Comparison of ENCODE assay signal across 8 cellular contexts in genomic region chr4:139556071-139556734, GRCh38. TPM values are rescaled to one million over a fixed set of nuclear protein-coding genes. Genes with fewer than 3 reads are reported as not detected.
DNase-seq lines count a peak whose midpoint lies in the region; ATAC-seq and TF ChIP-seq lines count a peak whose summit lies in the region.

TSS of gene SETD7 (minus strand) at chr4:139556219. CDS start at chr4:139556137, 82 bp downstream.

- peaks cover 32 to 77% (median 55%) of the 10 kb centered on the region in 4 donors for H3K4me1 Mint-ChIP-seq in CD4-positive, CD25-positive, alpha-beta regulatory T cell
- peaks cover 47% of the 10 kb centered on the region for H3K4me1 Mint-ChIP-seq in activated naive CD4-positive, alpha-beta T cell treated with anti-CD3 and anti-CD28 coated beads for 36 hours (ENCODE audit: low read depth)
- H3K4me1 Mint-ChIP-seq in neural crest cell, result peaks cover 63% of the 10 kb centered on the region

- H3K36me3 ChIP-seq in CD4-positive, CD25-positive, alpha-beta regulatory T cell (ENCODE audit: control insufficient read depth, insufficient read depth, low read length), result no peaks in the 10 kb centered on the region

- TF ChIP-seq CTCF in neural crest cell (conservative IDR thresholded peaks at IDR 0.05), result no peak

- peak; percentile 51 to 75 (median 74) for DNase-seq in CD4-positive, CD25-positive, alpha-beta regulatory T cell
- DNase-seq in LHCN-M2 (ENCODE audit: low read depth), result peak; percentile 75
- DNase-seq in SK-MEL-5 (ENCODE audit: low read depth, low spot score), result peak; percentile 58
- DNase-seq in activated naive CD4-positive, alpha-beta T cell treated with anti-CD3 and anti-CD28 coated beads for 36 hours, result peak; percentile 79
- peak; percentile 58 for DNase-seq in foreskin melanocyte
- DNase-seq in neural crest cell (ENCODE audit: low read depth, low spot score), result peak; percentile 51
- peak; percentile 31 to 88 (median 70) for DNase-seq in substantia nigra (lab: John Stamatoyannopoulos, UW)

- no peaks in the 10 kb centered on the region for H3K9me3 ChIP-seq in CD4-positive, CD25-positive, alpha-beta regulatory T cell (ENCODE audit: control insufficient read depth in 2 of 2, low read length in 2 of 2)

- H3K27me3 Mint-ChIP-seq in CD4-positive, CD25-positive, alpha-beta regulatory T cell, result peaks cover 7% of the 10 kb centered on the region
- H3K27me3 Mint-ChIP-seq in activated naive CD4-positive, alpha-beta T cell treated with anti-CD3 and anti-CD28 coated beads for 36 hours (ENCODE audit: low read depth), result no peaks in the 10 kb centered on the region
- H3K27me3 Mint-ChIP-seq in neural crest cell (ENCODE audit: low read depth), result peaks cover 43% of the 10 kb centered on the region

- H3K4me1 ChIP-seq in CD4-positive, CD25-positive, alpha-beta regulatory T cell (ENCODE audit: control insufficient read depth, insufficient read depth, low read length, poor library complexity, severe bottlenecking), result peaks cover 70% of the 10 kb centered on the region

- peaks cover 0 to 1% (median 0%) of the 10 kb centered on the region in 7 donors for H3K9me3 Mint-ChIP-seq in CD4-positive, CD25-positive, alpha-beta regulatory T cell
- no peaks in the 10 kb centered on the region for H3K9me3 Mint-ChIP-seq in activated naive CD4-positive, alpha-beta T cell treated with anti-CD3 and anti-CD28 coated beads for 36 hours
- no peaks in the 10 kb centered on the region for H3K9me3 Mint-ChIP-seq in neural crest cell

- H3K4me3 ChIP-seq in CD4-positive, CD25-positive, alpha-beta regulatory T cell (ENCODE audit: low read depth, low read length), result peak within 1 kb of the TSS; percentile 91

- H3K27ac ChIP-seq in CD4-positive, CD25-positive, alpha-beta regulatory T cell (ENCODE audit: insufficient read depth, low read length, poor library complexity, severe bottlenecking), result peak within 1 kb of the TSS; percentile 93
- peak within 1 kb of the TSS; percentile 89 for H3K27ac ChIP-seq in substantia nigra (ENCODE audit: low read depth, low read length, poor library complexity, severe bottlenecking)

- ATAC-seq in CD4-positive, CD25-positive, alpha-beta regulatory T cell (ENCODE audit: low read depth in 2 of 2), result peak; percentile 6 to 9
- ATAC-seq in GM21526 (IDR thresholded peaks at IDR 0.05; ENCODE audit: low FRiP score, unreplicated experiment), result peak; percentile 34

- H3K4me3 Mint-ChIP-seq in CD4-positive, CD25-positive, alpha-beta regulatory T cell, result peak within 1 kb of the TSS; percentile 96 to 99 (median 98)
- peak within 1 kb of the TSS; percentile 98 for H3K4me3 Mint-ChIP-seq in activated naive CD4-positive, alpha-beta T cell treated with anti-CD3 and anti-CD28 coated beads for 36 hours
- H3K4me3 Mint-ChIP-seq in neural crest cell, result peak within 1 kb of the TSS; percentile 98

- in situ Hi-C loops in SK-MEL-5 (cut with HindIII; ENCODE audit: low pct_unique_long_range_greater_than_20kb, low sequenced_read_pairs), result no loop called here

- CTCF ChIA-PET in activated naive CD4-positive, alpha-beta T cell treated with anti-CD3 and anti-CD28 coated beads for 36 hours (lab: Charles Lee), result interaction anchor here (0.7 to 2.4 kb wide), 4 partner anchors 101 to 255 kb away, joined by 3 to 10 read pairs (median 3); no protein-coding TSS in a partner anchor

- peak within 1 kb of the TSS; percentile 99 to 100 (median 100) for H3K27ac Mint-ChIP-seq in CD4-positive, CD25-positive, alpha-beta regulatory T cell
- peak within 1 kb of the TSS; percentile 94 for H3K27ac Mint-ChIP-seq in activated naive CD4-positive, alpha-beta T cell treated with anti-CD3 and anti-CD28 coated beads for 36 hours
- peak within 1 kb of the TSS; percentile 99 for H3K27ac Mint-ChIP-seq in neural crest cell (ENCODE audit: unreplicated experiment)

- H3K27me3 ChIP-seq in CD4-positive, CD25-positive, alpha-beta regulatory T cell (ENCODE audit: control insufficient read depth, insufficient read depth, low read length), result no peaks in the 10 kb centered on the region

- no peaks in the 10 kb centered on the region for H3K36me3 Mint-ChIP-seq in CD4-positive, CD25-positive, alpha-beta regulatory T cell
- H3K36me3 Mint-ChIP-seq in activated naive CD4-positive, alpha-beta T cell treated with anti-CD3 and anti-CD28 coated beads for 36 hours (ENCODE audit: low read depth), result peaks cover 9% of the 10 kb centered on the region
- no peaks in the 10 kb centered on the region for H3K36me3 Mint-ChIP-seq in neural crest cell (ENCODE audit: low read depth)

- intact Hi-C loops in activated naive CD4-positive, alpha-beta T cell treated with anti-CD3 and anti-CD28 coated beads for 36 hours (cut with micrococcal nuclease), result loop anchor here (1.0 to 5.0 kb wide), 11 partner anchors 101 to 966 kb away; partner anchors contain the start of genes ELMOD2, NDUFC1 and SCOC

RNA-seq across cellular contexts. Expression of gene SETD7, which starts in this region (rescaled TPM):
- 50.8 TPM for total RNA-seq in CD4-positive, CD25-positive, alpha-beta regulatory T cell
- 10 to 100 TPM in 2 of 4 donors, 1 to 10 TPM in 2; 8.9 to 13.8 (median 10.1) TPM for polyA plus RNA-seq in CD4-positive, CD25-positive, alpha-beta regulatory T cell
- total RNA-seq in LHCN-M2 (2014; rRNA removed), result 41.2 and 45.5 TPM in 2 replicates
- 13.8 TPM for polyA plus RNA-seq in LHCN-M2 (2012)
- 21.3 and 21.5 TPM in 2 replicates for total RNA-seq in SK-MEL-5 (2014; rRNA removed; shearing (Covaris generic))
- polyA plus RNA-seq in SK-MEL-5 (2015; cell fraction: cytosol; rRNA removed), result 16.0 and 23.4 TPM in 2 replicates
- 7.9 and 10.8 TPM in 2 replicates for polyA plus RNA-seq in SK-MEL-5 (2015; cell fraction: nucleus; rRNA removed)
- 10 to 100 TPM; 12.4 to 12.5 TPM for total RNA-seq in activated naive CD4-positive, alpha-beta T cell treated with anti-CD3 and anti-CD28 coated beads for 36 hours
- 11.1 and 11.4 TPM in 2 replicates for total RNA-seq in neural crest cell

Comparison
In these comparisons a context has a peak if more than half of its experiments do, and no peak if none do; other contexts are left out.
1. Peak in every context shown above with its lines: DNase-seq, ATAC-seq, H3K4me3 ChIP-seq and H3K27ac ChIP-seq.